Comparison of ENCODE assay signal across 1 cellular context in the genomic region with DNA sequence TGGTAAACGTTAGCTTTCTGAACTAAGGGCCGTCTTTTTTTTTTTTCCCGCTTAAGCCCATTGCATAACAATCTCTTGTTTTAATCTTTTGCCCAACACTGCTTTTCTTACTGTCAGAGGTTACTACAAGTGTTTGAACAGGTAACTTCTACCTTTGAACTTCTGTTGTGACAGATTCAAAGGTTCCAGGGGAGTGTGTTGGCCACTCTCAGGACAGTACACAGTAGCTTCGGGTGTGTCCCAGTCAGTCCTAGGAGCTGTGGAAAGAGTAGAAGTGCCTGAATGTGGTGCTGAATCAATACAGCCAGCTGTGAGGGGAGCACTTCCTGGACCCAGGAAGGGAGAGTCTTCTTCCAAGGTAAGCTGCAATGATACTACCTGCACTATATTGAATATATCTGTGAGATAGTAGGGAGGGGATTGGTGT.
TF ChIP-seq lines count a peak whose summit lies in the region.

A gene with protein sequence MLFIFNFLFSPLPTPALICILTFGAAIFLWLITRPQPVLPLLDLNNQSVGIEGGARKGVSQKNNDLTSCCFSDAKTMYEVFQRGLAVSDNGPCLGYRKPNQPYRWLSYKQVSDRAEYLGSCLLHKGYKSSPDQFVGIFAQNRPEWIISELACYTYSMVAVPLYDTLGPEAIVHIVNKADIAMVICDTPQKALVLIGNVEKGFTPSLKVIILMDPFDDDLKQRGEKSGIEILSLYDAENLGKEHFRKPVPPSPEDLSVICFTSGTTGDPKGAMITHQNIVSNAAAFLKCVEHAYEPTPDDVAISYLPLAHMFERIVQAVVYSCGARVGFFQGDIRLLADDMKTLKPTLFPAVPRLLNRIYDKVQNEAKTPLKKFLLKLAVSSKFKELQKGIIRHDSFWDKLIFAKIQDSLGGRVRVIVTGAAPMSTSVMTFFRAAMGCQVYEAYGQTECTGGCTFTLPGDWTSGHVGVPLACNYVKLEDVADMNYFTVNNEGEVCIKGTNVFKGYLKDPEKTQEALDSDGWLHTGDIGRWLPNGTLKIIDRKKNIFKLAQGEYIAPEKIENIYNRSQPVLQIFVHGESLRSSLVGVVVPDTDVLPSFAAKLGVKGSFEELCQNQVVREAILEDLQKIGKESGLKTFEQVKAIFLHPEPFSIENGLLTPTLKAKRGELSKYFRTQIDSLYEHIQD (plus strand): TSS at position 205 of the 427 bp plus-strand sequence. CDS start 20,831 bp downstream, outside the sequence.

TF ChIP-seq in HepG2, 621 proteins besides CTCF, POLR2A, EP300 and RAD21 (continued from another document and continues in another):
- TF ChIP-seq, protein P1, sequence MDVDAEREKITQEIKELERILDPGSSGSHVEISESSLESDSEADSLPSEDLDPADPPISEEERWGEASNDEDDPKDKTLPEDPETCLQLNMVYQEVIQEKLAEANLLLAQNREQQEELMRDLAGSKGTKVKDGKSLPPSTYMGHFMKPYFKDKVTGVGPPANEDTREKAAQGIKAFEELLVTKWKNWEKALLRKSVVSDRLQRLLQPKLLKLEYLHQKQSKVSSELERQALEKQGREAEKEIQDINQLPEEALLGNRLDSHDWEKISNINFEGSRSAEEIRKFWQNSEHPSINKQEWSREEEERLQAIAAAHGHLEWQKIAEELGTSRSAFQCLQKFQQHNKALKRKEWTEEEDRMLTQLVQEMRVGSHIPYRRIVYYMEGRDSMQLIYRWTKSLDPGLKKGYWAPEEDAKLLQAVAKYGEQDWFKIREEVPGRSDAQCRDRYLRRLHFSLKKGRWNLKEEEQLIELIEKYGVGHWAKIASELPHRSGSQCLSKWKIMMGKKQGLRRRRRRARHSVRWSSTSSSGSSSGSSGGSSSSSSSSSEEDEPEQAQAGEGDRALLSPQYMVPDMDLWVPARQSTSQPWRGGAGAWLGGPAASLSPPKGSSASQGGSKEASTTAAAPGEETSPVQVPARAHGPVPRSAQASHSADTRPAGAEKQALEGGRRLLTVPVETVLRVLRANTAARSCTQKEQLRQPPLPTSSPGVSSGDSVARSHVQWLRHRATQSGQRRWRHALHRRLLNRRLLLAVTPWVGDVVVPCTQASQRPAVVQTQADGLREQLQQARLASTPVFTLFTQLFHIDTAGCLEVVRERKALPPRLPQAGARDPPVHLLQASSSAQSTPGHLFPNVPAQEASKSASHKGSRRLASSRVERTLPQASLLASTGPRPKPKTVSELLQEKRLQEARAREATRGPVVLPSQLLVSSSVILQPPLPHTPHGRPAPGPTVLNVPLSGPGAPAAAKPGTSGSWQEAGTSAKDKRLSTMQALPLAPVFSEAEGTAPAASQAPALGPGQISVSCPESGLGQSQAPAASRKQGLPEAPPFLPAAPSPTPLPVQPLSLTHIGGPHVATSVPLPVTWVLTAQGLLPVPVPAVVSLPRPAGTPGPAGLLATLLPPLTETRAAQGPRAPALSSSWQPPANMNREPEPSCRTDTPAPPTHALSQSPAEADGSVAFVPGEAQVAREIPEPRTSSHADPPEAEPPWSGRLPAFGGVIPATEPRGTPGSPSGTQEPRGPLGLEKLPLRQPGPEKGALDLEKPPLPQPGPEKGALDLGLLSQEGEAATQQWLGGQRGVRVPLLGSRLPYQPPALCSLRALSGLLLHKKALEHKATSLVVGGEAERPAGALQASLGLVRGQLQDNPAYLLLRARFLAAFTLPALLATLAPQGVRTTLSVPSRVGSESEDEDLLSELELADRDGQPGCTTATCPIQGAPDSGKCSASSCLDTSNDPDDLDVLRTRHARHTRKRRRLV (CRISPR knock-in tag; IDR thresholded peaks at IDR 0.05), result no peak
- TF ChIP-seq ZSCAN20 (CRISPR knock-in tag; IDR thresholded peaks at IDR 0.05; ENCODE audit: borderline replicate concordance) (no peak), ELF1 (CRISPR knock-in tag; IDR thresholded peaks at IDR 0.05) (peak; percentile 71), ZNF124 (CRISPR knock-in tag; IDR thresholded peaks at IDR 0.05) (no peak; the same call in none of the 2 replicates), JDP2 (CRISPR knock-in tag; IDR thresholded peaks at IDR 0.05; ENCODE audit: borderline replicate concordance) (no peak; the same call in 1 of the 2 replicates), MXI1 (IDR thresholded peaks at IDR 0.05; ENCODE audit: borderline replicate concordance, low read depth, low read length) (peak; percentile 59; the same call in 1 of the 3 replicates), TARDBP (CRISPR knock-in tag; IDR thresholded peaks at IDR 0.05) (peak; percentile 83), TRIM24 (CRISPR knock-in tag; IDR thresholded peaks at IDR 0.05) (peak; percentile 25; the same call in 1 of the 2 replicates), ZNF354B (CRISPR knock-in tag; IDR thresholded peaks at IDR 0.05) (no peak), HNF4G (IDR thresholded peaks at IDR 0.05; ENCODE audit: borderline replicate concordance, low read depth, low read length) (peak; percentile 93), HNF4G (CRISPR knock-in tag; IDR thresholded peaks at IDR 0.05; ENCODE audit: borderline replicate concordance, low read depth) (peak; percentile 78; the same call in 1 of the 2 replicates), TCF12 (IDR thresholded peaks at IDR 0.05) (no peak), TCF12 (CRISPR knock-in tag; IDR thresholded peaks at IDR 0.05) (0 out of 2 replicates have a peak, but pooled peaks have one; percentile 48), ATF1 (CRISPR knock-in tag; IDR thresholded peaks at IDR 0.05) (peak; percentile 71), NFIB (CRISPR knock-in tag; IDR thresholded peaks at IDR 0.05; ENCODE audit: borderline replicate concordance) (no peak), YY1 (IDR thresholded peaks at IDR 0.05; ENCODE audit: insufficient read depth, insufficient replicate concordance, low read depth, low read length) (no peak), MXD4 (CRISPR knock-in tag; IDR thresholded peaks at IDR 0.05) (no peak), ZNF652 (CRISPR knock-in tag; IDR thresholded peaks at IDR 0.05; ENCODE audit: borderline replicate concordance, low read depth) (0 out of 2 replicates have a peak, but pooled peaks have one; percentile 15), ZNF44 (CRISPR knock-in tag; IDR thresholded peaks at IDR 0.05) (no peak), SOX6 (IDR thresholded peaks at IDR 0.05) (no peak), SOX6 (CRISPR knock-in tag; IDR thresholded peaks at IDR 0.05) (peak; percentile 96), ZSCAN21 (CRISPR knock-in tag; IDR thresholded peaks at IDR 0.05; ENCODE audit: borderline replicate concordance) (no peak), ZNF549 (CRISPR knock-in tag; IDR thresholded peaks at IDR 0.05) (no peak), ZNF776 (CRISPR knock-in tag; IDR thresholded peaks at IDR 0.05) (no peak), U2AF2 (IDR thresholded peaks at IDR 0.05; ENCODE audit: low read depth, low read length) (no peak), JUNB (CRISPR knock-in tag; IDR thresholded peaks at IDR 0.05; ENCODE audit: borderline replicate concordance) (peak; percentile 51; the same call in 1 of the 2 replicates), GABPA (IDR thresholded peaks at IDR 0.05; ENCODE audit: low read depth, low read length) (no peak), GABPA (CRISPR knock-in tag; IDR thresholded peaks at IDR 0.05; ENCODE audit: low read depth) (no peak; the same call in 1 of the 2 replicates), KDM5A (IDR thresholded peaks at IDR 0.05; ENCODE audit: borderline replicate concordance, low read length) (no peak; the same call in 1 of the 2 replicates), ZNF382 (CRISPR knock-in tag; IDR thresholded peaks at IDR 0.05; ENCODE audit: borderline replicate concordance) (no peak), SATB2 (CRISPR knock-in tag; IDR thresholded peaks at IDR 0.05) (no peak), ATF7-NPFF (CRISPR knock-in tag; IDR thresholded peaks at IDR 0.05; ENCODE audit: low read depth) (no peak), ZNF274 (CRISPR knock-in tag; IDR thresholded peaks at IDR 0.05) (no peak), SRSF9 (IDR thresholded peaks at IDR 0.05; ENCODE audit: borderline replicate concordance, insufficient read depth, low read depth, low read length, poor library complexity, severe bottlenecking) (no peak), ZNF839 (CRISPR knock-in tag; IDR thresholded peaks at IDR 0.05; ENCODE audit: borderline replicate concordance) (no peak), ZNF329 (CRISPR knock-in tag; IDR thresholded peaks at IDR 0.05; ENCODE audit: low read depth) (no peak), SETDB1 (CRISPR knock-in tag; IDR thresholded peaks at IDR 0.05; ENCODE audit: borderline replicate concordance) (no peak), ZNF546 (CRISPR knock-in tag; conservative IDR thresholded peaks at IDR 0.05) (no peak), IKZF4 (CRISPR knock-in tag; IDR thresholded peaks at IDR 0.05; ENCODE audit: borderline replicate concordance, low read depth, not compliant biosample characterization) (no peak), ZFP36L2 (CRISPR knock-in tag; IDR thresholded peaks at IDR 0.05) (no peak), FOXA3 (CRISPR knock-in tag; IDR thresholded peaks at IDR 0.05) (peak; percentile 87), ZMYM4 (CRISPR knock-in tag; IDR thresholded peaks at IDR 0.05) (peak; percentile 49; the same call in 1 of the 2 replicates), GZF1 (CRISPR knock-in tag; IDR thresholded peaks at IDR 0.05) (no peak)
- TF ChIP-seq, protein P2, sequence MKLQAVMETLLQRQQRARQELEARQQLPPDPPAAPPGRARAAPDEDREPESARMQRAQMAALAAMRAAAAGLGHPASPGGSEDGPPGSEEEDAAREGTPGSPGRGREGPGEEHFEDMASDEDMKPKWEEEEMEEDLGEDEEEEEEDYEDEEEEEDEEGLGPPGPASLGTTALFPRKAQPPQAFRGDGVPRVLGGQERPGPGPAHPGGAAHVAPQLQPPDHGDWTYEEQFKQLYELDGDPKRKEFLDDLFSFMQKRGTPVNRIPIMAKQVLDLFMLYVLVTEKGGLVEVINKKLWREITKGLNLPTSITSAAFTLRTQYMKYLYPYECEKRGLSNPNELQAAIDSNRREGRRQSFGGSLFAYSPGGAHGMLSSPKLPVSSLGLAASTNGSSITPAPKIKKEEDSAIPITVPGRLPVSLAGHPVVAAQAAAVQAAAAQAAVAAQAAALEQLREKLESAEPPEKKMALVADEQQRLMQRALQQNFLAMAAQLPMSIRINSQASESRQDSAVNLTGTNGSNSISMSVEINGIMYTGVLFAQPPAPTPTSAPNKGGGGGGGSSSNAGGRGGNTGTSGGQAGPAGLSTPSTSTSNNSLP (IDR thresholded peaks at IDR 0.05; ENCODE audit: low read depth, low read length), result 0 out of 2 replicates have a peak, but pooled peaks have one; percentile 44
- TF ChIP-seq, protein P3, sequence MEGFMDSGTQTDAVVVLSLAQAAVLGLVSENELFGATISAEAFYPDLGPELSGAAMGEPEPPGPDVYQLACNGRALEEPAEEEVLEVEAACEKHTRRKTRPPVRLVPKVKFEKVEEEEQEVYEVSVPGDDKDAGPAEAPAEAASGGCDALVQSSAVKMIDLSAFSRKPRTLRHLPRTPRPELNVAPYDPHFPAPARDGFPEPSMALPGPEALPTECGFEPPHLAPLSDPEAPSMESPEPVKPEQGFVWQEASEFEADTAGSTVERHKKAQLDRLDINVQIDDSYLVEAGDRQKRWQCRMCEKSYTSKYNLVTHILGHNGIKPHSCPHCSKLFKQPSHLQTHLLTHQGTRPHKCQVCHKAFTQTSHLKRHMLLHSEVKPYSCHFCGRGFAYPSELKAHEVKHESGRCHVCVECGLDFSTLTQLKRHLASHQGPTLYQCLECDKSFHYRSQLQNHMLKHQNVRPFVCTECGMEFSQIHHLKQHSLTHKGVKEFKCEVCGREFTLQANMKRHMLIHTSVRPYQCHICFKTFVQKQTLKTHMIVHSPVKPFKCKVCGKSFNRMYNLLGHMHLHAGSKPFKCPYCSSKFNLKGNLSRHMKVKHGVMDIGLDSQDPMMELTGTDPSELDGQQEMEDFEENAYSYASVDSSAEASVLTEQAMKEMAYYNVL (CRISPR knock-in tag; IDR thresholded peaks at IDR 0.05; ENCODE audit: borderline replicate concordance), result peak; percentile 95
- TF ChIP-seq, protein P4, sequence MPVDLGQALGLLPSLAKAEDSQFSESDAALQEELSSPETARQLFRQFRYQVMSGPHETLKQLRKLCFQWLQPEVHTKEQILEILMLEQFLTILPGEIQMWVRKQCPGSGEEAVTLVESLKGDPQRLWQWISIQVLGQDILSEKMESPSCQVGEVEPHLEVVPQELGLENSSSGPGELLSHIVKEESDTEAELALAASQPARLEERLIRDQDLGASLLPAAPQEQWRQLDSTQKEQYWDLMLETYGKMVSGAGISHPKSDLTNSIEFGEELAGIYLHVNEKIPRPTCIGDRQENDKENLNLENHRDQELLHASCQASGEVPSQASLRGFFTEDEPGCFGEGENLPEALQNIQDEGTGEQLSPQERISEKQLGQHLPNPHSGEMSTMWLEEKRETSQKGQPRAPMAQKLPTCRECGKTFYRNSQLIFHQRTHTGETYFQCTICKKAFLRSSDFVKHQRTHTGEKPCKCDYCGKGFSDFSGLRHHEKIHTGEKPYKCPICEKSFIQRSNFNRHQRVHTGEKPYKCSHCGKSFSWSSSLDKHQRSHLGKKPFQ (CRISPR knock-in tag; IDR thresholded peaks at IDR 0.05; ENCODE audit: insufficient replicate concordance), result no peak
- TF ChIP-seq, protein P5, sequence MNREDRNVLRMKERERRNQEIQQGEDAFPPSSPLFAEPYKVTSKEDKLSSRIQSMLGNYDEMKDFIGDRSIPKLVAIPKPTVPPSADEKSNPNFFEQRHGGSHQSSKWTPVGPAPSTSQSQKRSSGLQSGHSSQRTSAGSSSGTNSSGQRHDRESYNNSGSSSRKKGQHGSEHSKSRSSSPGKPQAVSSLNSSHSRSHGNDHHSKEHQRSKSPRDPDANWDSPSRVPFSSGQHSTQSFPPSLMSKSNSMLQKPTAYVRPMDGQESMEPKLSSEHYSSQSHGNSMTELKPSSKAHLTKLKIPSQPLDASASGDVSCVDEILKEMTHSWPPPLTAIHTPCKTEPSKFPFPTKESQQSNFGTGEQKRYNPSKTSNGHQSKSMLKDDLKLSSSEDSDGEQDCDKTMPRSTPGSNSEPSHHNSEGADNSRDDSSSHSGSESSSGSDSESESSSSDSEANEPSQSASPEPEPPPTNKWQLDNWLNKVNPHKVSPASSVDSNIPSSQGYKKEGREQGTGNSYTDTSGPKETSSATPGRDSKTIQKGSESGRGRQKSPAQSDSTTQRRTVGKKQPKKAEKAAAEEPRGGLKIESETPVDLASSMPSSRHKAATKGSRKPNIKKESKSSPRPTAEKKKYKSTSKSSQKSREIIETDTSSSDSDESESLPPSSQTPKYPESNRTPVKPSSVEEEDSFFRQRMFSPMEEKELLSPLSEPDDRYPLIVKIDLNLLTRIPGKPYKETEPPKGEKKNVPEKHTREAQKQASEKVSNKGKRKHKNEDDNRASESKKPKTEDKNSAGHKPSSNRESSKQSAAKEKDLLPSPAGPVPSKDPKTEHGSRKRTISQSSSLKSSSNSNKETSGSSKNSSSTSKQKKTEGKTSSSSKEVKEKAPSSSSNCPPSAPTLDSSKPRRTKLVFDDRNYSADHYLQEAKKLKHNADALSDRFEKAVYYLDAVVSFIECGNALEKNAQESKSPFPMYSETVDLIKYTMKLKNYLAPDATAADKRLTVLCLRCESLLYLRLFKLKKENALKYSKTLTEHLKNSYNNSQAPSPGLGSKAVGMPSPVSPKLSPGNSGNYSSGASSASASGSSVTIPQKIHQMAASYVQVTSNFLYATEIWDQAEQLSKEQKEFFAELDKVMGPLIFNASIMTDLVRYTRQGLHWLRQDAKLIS (CRISPR knock-in tag; IDR thresholded peaks at IDR 0.05), result no peak
